ENCODE assay signal across 8 cellular contexts in genomic region chr11:65116370-65117205, GRCh38. TPM values are rescaled to one million over a fixed set of nuclear protein-coding genes. Genes with fewer than 3 reads are reported as not detected.
DNase-seq lines count a peak whose midpoint lies in the region; ATAC-seq and TF ChIP-seq lines count a peak whose summit lies in the region.

No MANE protein-coding gene starts in this region.

- peak overlapping the region; percentile 80 for H3K4me3 Mint-ChIP-seq in stimulated activated effector memory CD8-positive, alpha-beta T cell treated with anti-CD3 and anti-CD28 coated beads, Interleukin-12 subunit alpha, Interleukin-12 subunit beta, amount 100 ng/mL, for 72 hours

- H3K27ac ChIP-seq in caudate nucleus (ENCODE audit: low read depth, low read length) (peak overlapping the region; percentile 88), lower lobe of right lung (peak overlapping the region; percentile 91)

- in situ Hi-C loops in G401 (cut with HindIII; ENCODE audit: low sequenced_read_pairs) = no loop called here

- no peak for TF ChIP-seq CTCF in BE2C (IDR thresholded peaks at IDR 0.05; ENCODE audit: low read depth, low read length)
- TF ChIP-seq CTCF in lower lobe of right lung (IDR thresholded peaks at IDR 0.05) = no peak

- peak overlapping the region; percentile 93 for H3K27ac Mint-ChIP-seq in stimulated activated effector memory CD8-positive, alpha-beta T cell treated with anti-CD3 and anti-CD28 coated beads, Interleukin-12 subunit alpha, Interleukin-12 subunit beta, amount 100 ng/mL, for 72 hours

- no peaks in the 10 kb centered on the region; the same call in 1 of the 2 replicates for H3K4me1 ChIP-seq in BE2C
- H3K4me1 ChIP-seq in lower lobe of right lung = peaks cover 53% of the 10 kb centered on the region

- H3K27me3 ChIP-seq in BE2C (no peaks in the 10 kb centered on the region), lower lobe of right lung (ENCODE audit: low read depth) (no peaks in the 10 kb centered on the region)

- H3K4me3 ChIP-seq in BE2C (ENCODE audit: low read depth, low read length) (peak overlapping the region; percentile 82), lower lobe of right lung (peak overlapping the region; percentile 94)

- H3K4me1 Mint-ChIP-seq in stimulated activated effector memory CD8-positive, alpha-beta T cell treated with anti-CD3 and anti-CD28 coated beads, Interleukin-12 subunit alpha, Interleukin-12 subunit beta, amount 100 ng/mL, for 72 hours = peaks cover 65% of the 10 kb centered on the region

- H3K36me3 Mint-ChIP-seq in stimulated activated effector memory CD8-positive, alpha-beta T cell treated with anti-CD3 and anti-CD28 coated beads, Interleukin-12 subunit alpha, Interleukin-12 subunit beta, amount 100 ng/mL, for 72 hours = peaks cover 84% of the 10 kb centered on the region

- intact Hi-C loops in lower lobe of right lung (cut with DNase I) = no loop called here

- H3K9me3 Mint-ChIP-seq in stimulated activated effector memory CD8-positive, alpha-beta T cell treated with anti-CD3 and anti-CD28 coated beads, Interleukin-12 subunit alpha, Interleukin-12 subunit beta, amount 100 ng/mL, for 72 hours = no peaks in the 10 kb centered on the region

- no peaks in the 10 kb centered on the region for H3K9me3 ChIP-seq in BE2C
- H3K9me3 ChIP-seq in lower lobe of right lung = no peaks in the 10 kb centered on the region

- DNase-seq in BE2C = no peak
- peak; percentile 44 for DNase-seq in T-helper 9 cell
- peak in 11 of 61 donors; percentile 3 to 59 (median 42) for DNase-seq in caudate nucleus (lab: John Stamatoyannopoulos, UW)
- peak; percentile 65 for DNase-seq in lower lobe of right lung
- DNase-seq in stimulated activated effector memory CD8-positive, alpha-beta T cell treated with anti-CD3 and anti-CD28 coated beads, Interleukin-12 subunit alpha, Interleukin-12 subunit beta, amount 100 ng/mL, for 72 hours (ENCODE audit: low spot score in 2 of 2) = peak; percentile 44 to 76
- DNase-seq in G401 (ENCODE audit: low spot score) = no peak

- H3K36me3 ChIP-seq in BE2C (peaks cover 16% of the 10 kb centered on the region), lower lobe of right lung (peaks cover 50% of the 10 kb centered on the region)

- ATAC-seq in HG02642 (IDR thresholded peaks at IDR 0.05; ENCODE audit: poor library complexity, unreplicated experiment) (peak; percentile 2), lower lobe of right lung (peak; percentile 13 to 14), GM18520 (IDR thresholded peaks at IDR 0.05; ENCODE audit: unreplicated experiment) (no peak)
- peak; percentile 52 for ATAC-seq in stimulated activated effector memory CD8-positive, alpha-beta T cell treated with anti-CD3 and anti-CD28 coated beads, Interleukin-12 subunit alpha, Interleukin-12 subunit beta, amount 100 ng/mL, for 72 hours

RNA-seq across cellular contexts. Expression of gene ZNHIT2, which starts 0.9 kb away (rescaled TPM):
- polyA plus RNA-seq in BE2C (2012; ENCODE audit: insufficient read depth, insufficient read length, low read depth) = 201 TPM
- total RNA-seq in lower lobe of right lung = 9.5 TPM
- 12.7 and 21.0 TPM in 2 replicates for total RNA-seq in G401 (2014; rRNA removed; shearing (Covaris generic))

RNA-seq across cellular contexts. Expression of gene TM7SF2, which starts 4.9 kb away (rescaled TPM):
- 22.5 TPM for polyA plus RNA-seq in BE2C (2012; ENCODE audit: insufficient read depth, insufficient read length, low read depth)
- total RNA-seq in lower lobe of right lung = 38.8 TPM
- 23.5 and 39.0 TPM in 2 replicates for total RNA-seq in G401 (2014; rRNA removed; shearing (Covaris generic))

RNA-seq across cellular contexts. Expression of gene FAU, which starts 5.3 kb away (rescaled TPM):
- 1,521 TPM for polyA plus RNA-seq in BE2C (2012; ENCODE audit: insufficient read depth, insufficient read length, low read depth)
- 766 TPM for total RNA-seq in lower lobe of right lung
- 137 and 188 TPM in 2 replicates for total RNA-seq in G401 (2014; rRNA removed; shearing (Covaris generic))

RNA-seq across cellular contexts. Expression of gene MRPL49, which starts 5.5 kb away (rescaled TPM):
- polyA plus RNA-seq in BE2C (2012; ENCODE audit: insufficient read depth, insufficient read length, low read depth) = 53.6 TPM
- 40.8 TPM for total RNA-seq in lower lobe of right lung
- 108 and 117 TPM in 2 replicates for total RNA-seq in G401 (2014; rRNA removed; shearing (Covaris generic))

RNA-seq across cellular contexts. Expression of gene SYVN1, which starts 17.7 kb away (rescaled TPM):
- polyA plus RNA-seq in BE2C (2012; ENCODE audit: insufficient read depth, insufficient read length, low read depth) = 52.2 TPM
- 68.1 TPM for total RNA-seq in lower lobe of right lung
- 6.9 and 16.3 TPM in 2 replicates for total RNA-seq in G401 (2014; rRNA removed; shearing (Covaris generic))

Comparison
In these comparisons a context has a peak if more than half of its experiments do, and no peak if none do; other contexts are left out.
1. DNase-seq: peak in T-helper 9 cell (single experiment), lower lobe of right lung (single experiment) and stimulated activated effector memory CD8-positive, alpha-beta T cell treated with anti-CD3 and anti-CD28 coated beads, Interleukin-12 subunit alpha, Interleukin-12 subunit beta, amount 100 ng/mL, for 72 hours (2 of 2); none in BE2C (single experiment) and G401 (single experiment).